9 cellular contexts compared by ENCODE assay signal in genomic region chr11:121180183-121180582, GRCh38.
"Had no signal": no experiment of that assay in that cellular context is flagged by ENCODE, and none has a peak within 500 bp of the region (broad histone marks: within the 10 kb centered on the region; RNA-seq: fewer than 3 reads in every experiment).

No MANE protein-coding gene starts in this region.

- H3K4me2 ChIP-seq: GM23338 had no signal

- H3K36me3 ChIP-seq: HAP-1 had no signal

- H3K4me1 ChIP-seq: HAP-1 had no signal

- H2AFZ ChIP-seq: GM23248, GM23338 had no signal

- H3K9ac ChIP-seq: GM23248 had no signal

- ATAC-seq: GM23338, HCT116 had no signal

- H3K4me3 ChIP-seq: GM23248, GM23338, HAP-1 had no signal

- H3K27ac ChIP-seq: GM23248 had no signal

- DNase-seq: GM23248, GOT3, H7, H9, HCEC 1CT, HFFc6 had no signal
